ENCODE assay signal across 8 cellular contexts in the genomic region with DNA sequence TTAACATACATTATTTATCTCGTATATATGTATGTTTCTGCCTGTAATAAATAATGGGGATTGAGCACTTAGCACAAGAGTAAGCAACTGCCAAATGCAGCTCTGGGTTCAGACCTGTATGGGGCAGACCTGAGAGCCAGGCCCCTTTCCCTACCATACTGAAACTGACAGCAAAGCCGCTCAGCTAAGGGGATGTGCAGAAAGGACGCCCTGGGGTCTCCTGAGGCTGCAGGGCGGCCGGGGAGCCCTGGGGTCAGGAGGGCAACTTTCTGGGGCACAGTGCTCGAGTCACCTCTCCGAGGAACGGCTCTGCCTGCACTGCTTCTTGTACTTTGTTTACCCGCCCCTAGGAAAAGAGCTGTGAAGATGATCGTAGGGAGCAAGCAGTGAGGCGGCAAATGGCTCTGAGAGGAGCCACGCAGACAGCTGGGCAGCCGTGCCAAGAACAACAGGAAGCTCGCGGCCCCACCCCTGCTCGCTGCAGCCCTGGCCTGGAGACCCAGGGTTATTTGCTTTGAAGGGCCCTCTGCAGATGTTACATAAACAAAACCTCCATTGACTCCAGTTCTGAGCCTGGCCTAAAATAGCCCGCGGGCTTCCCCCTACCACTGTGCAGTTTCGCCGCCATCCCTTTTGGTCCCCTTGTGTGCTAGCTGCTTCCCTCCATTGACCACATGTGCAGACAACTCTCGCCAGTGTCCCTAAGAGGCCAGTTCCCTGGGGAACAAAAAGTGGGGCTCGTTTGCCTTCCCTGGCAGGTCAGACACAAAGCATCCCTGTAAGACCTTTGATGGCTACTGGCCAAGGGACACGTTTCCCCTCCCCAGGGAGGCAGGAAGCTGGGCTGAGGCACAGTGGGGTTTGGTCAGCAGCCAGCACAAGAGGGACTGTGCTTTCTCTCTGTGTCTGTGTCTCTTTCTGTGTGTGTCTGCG.
DNase-seq lines count a peak whose midpoint lies in the region; ATAC-seq and TF ChIP-seq lines count a peak whose summit lies in the region.

No MANE protein-coding gene starts in this region.

- in situ Hi-C loops in GM18951 (cut with MboI; ENCODE audit: low sequenced_read_pairs, unreplicated experiment), result loop anchor here (25.0 kb wide), 1 partner anchor 510 kb away; no protein-coding TSS in a partner anchor

- no peaks in the 10 kb centered on the region for H3K36me3 Mint-ChIP-seq in CD4-positive, CD25-positive, alpha-beta regulatory T cell
- H3K36me3 Mint-ChIP-seq in activated naive CD8-positive, alpha-beta T cell treated with anti-CD3 and anti-CD28 coated beads for 36 hours, result no peaks in the 10 kb centered on the region

- peak in 1 of 2 donors; percentile 28 for ATAC-seq in CD4-positive, CD25-positive, alpha-beta regulatory T cell (ENCODE audit: low read depth in 2 of 2)
- peak; percentile 73 for ATAC-seq in HG03066 (IDR thresholded peaks at IDR 0.05; ENCODE audit: low read depth, unreplicated experiment)

- no peak overlapping the region for H3K27ac Mint-ChIP-seq in CD4-positive, CD25-positive, alpha-beta regulatory T cell
- H3K27ac Mint-ChIP-seq in activated naive CD8-positive, alpha-beta T cell treated with anti-CD3 and anti-CD28 coated beads for 36 hours, result peak overlapping the region; percentile 14

- peaks cover 13% of the 10 kb centered on the region for H3K27me3 Mint-ChIP-seq in CD4-positive, CD25-positive, alpha-beta regulatory T cell
- H3K27me3 Mint-ChIP-seq in activated naive CD8-positive, alpha-beta T cell treated with anti-CD3 and anti-CD28 coated beads for 36 hours, result peaks cover 27% of the 10 kb centered on the region

- intact Hi-C loops in cardiac septum (cut with DNase I) (loop anchor here (5.0 to 10.0 kb wide), 4 partner anchors 195 to 688 kb away; a partner anchor contains a TSS), posterior cingulate gyrus (cut with DNase I) (no loop called here)

- no peak overlapping the region for H3K27ac ChIP-seq in CD4-positive, CD25-positive, alpha-beta regulatory T cell (ENCODE audit: insufficient read depth, low read length, poor library complexity, severe bottlenecking)

- peak; percentile 49 for TF ChIP-seq POLR2A in GM18951 (IDR thresholded peaks at IDR 0.05; ENCODE audit: extremely low read depth, insufficient read depth, insufficient read length)

- H3K27me3 ChIP-seq in CD4-positive, CD25-positive, alpha-beta regulatory T cell (ENCODE audit: control insufficient read depth, insufficient read depth, low read length), result no peaks in the 10 kb centered on the region

- peak overlapping the region in 3 of 4 donors; percentile 28 to 64 (median 60) for H3K4me3 Mint-ChIP-seq in CD4-positive, CD25-positive, alpha-beta regulatory T cell
- H3K4me3 Mint-ChIP-seq in activated naive CD8-positive, alpha-beta T cell treated with anti-CD3 and anti-CD28 coated beads for 36 hours, result peak overlapping the region; percentile 60

- H3K4me1 Mint-ChIP-seq in CD4-positive, CD25-positive, alpha-beta regulatory T cell, result peaks cover 0 to 7% (median 3%) of the 10 kb centered on the region in 4 donors
- H3K4me1 Mint-ChIP-seq in activated naive CD8-positive, alpha-beta T cell treated with anti-CD3 and anti-CD28 coated beads for 36 hours, result peaks cover 12% of the 10 kb centered on the region

- H3K4me1 ChIP-seq in CD4-positive, CD25-positive, alpha-beta regulatory T cell (ENCODE audit: control insufficient read depth, insufficient read depth, low read length, poor library complexity, severe bottlenecking), result no peaks in the 10 kb centered on the region

- H3K9me3 ChIP-seq in CD4-positive, CD25-positive, alpha-beta regulatory T cell (ENCODE audit: control insufficient read depth in 2 of 2, low read length in 2 of 2), result no peaks in the 10 kb centered on the region

- peak in 1 of 3 donors; percentile 48 for DNase-seq in CD4-positive, CD25-positive, alpha-beta regulatory T cell
- peak; percentile 17 for DNase-seq in NCI-H2107 treated with DMSO at 0.1 percent for 48 hours (lab: John Stamatoyannopoulos, UW; ENCODE audit: unreplicated experiment)
- no peak for DNase-seq in activated naive CD8-positive, alpha-beta T cell treated with anti-CD3 and anti-CD28 coated beads for 36 hours
- peak; percentile 85 for DNase-seq in cardiac septum (ENCODE audit: low spot score)
- DNase-seq in posterior cingulate gyrus, result peak in 9 of 10 donors; percentile 11 to 90 (median 52)
- DNase-seq in GOT3 (lab: John Stamatoyannopoulos, UW), result no peak

- H3K9me3 Mint-ChIP-seq in CD4-positive, CD25-positive, alpha-beta regulatory T cell, result peaks cover 0 to 5% (median 0%) of the 10 kb centered on the region in 7 donors
- no peaks in the 10 kb centered on the region for H3K9me3 Mint-ChIP-seq in activated naive CD8-positive, alpha-beta T cell treated with anti-CD3 and anti-CD28 coated beads for 36 hours

- no peak overlapping the region for H3K4me3 ChIP-seq in CD4-positive, CD25-positive, alpha-beta regulatory T cell (ENCODE audit: low read depth, low read length)

- no peaks in the 10 kb centered on the region for H3K36me3 ChIP-seq in CD4-positive, CD25-positive, alpha-beta regulatory T cell (ENCODE audit: control insufficient read depth, insufficient read depth, low read length)

Comparison
In these comparisons a context has a peak if more than half of its experiments do, and no peak if none do; other contexts are left out.
1. DNase-seq: peak in NCI-H2107 treated with DMSO at 0.1 percent for 48 hours (single experiment), cardiac septum (single experiment) and posterior cingulate gyrus (9 of 10); none in activated naive CD8-positive, alpha-beta T cell treated with anti-CD3 and anti-CD28 coated beads for 36 hours (single experiment) and GOT3 (single experiment).